Comparison of ENCODE assay signal across 17 cellular contexts in the genomic region with DNA sequence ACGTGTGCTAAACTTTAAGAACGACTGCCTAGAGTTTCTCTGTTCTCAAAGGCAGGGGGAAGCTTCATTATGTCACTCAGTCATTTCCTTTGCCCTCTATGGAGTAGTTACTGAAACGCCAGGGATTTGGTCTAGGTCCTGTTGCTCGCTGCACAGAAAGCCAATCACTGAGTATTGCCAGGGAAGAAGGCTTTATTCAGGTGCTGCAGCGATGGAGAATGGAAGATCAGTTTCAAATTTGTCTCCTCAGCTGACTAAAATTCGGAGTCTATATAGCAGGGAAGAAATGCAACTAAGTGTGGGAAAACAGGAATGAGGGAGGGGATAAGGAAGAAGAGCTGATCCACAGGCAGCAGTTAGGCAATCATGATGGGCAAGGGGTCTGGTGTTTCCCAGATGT.
A peak's percentile ranks its signal among the peaks of the same experiment; 100 is the strongest.
DNase-seq lines count a peak whose midpoint lies in the region; ATAC-seq and TF ChIP-seq lines count a peak whose summit lies in the region.
"Had no signal": no experiment of that assay in that cellular context is flagged by ENCODE, and none has a peak within 500 bp of the region (broad histone marks: within the 10 kb centered on the region; RNA-seq: fewer than 3 reads in every experiment).

No MANE protein-coding gene starts in this region.

- H2BK12ac ChIP-seq in H9 (ENCODE audit: insufficient read length, low read depth, low read length): no peak overlapping the region

- H3K9ac ChIP-seq in BLaER1 (no peak overlapping the region), H9 (ENCODE audit: extremely low read depth, insufficient read length, low read length) (no peak overlapping the region)
- H3K9ac ChIP-seq: KMS-11 had no signal

- H3K9me3 Mint-ChIP-seq in H9 (peaks cover 33 to 42% of the 10 kb centered on the region in 2 experiments), activated B cell treated with CpG ODN at 0.5 μM for 24 hours (peaks cover 3% of the 10 kb centered on the region)
- peaks cover 7% of the 10 kb centered on the region for H3K9me3 Mint-ChIP-seq in stimulated activated memory B cell treated with anti-CD40 and anti-IgM and Interleukin-4, amounts not matched to agents 10 μg/mL and 1 μg/mL and 100 μg/mL, for 72 hours

- H2AFZ ChIP-seq in H9 (ENCODE audit: low read length): no peak overlapping the region

- no CpG with 5 or more reads among the region's 6 CpGs for WGBS in H9 (ENCODE audit: extremely low coverage, insufficient read length, low lambda C conversion rate)

- H4K91ac ChIP-seq in H9 (ENCODE audit: insufficient read length, low read depth, low read length): no peak overlapping the region

- H3K4me3 Mint-ChIP-seq in H9 (no peak overlapping the region), activated B cell treated with CpG ODN at 0.5 μM for 24 hours (no peak overlapping the region)
- no peak overlapping the region for H3K4me3 Mint-ChIP-seq in stimulated activated memory B cell treated with anti-CD40 and anti-IgM and Interleukin-4, amounts not matched to agents 10 μg/mL and 1 μg/mL and 100 μg/mL, for 72 hours
- H3K4me3 Mint-ChIP-seq: CD14-positive monocyte; CD8-positive, alpha-beta T cell; HFFc6 had no signal

- intact Hi-C loops in activated B cell treated with CpG ODN at 0.5 μM for 24 hours (cut with micrococcal nuclease): no loop called here

- no peak overlapping the region for H3K4ac ChIP-seq in H9 (ENCODE audit: low read depth, low read length)

- H3K79me2 ChIP-seq in H9 (ENCODE audit: insufficient read depth, low read length): no peaks in the 10 kb centered on the region

- H3K18ac ChIP-seq in H9 (ENCODE audit: insufficient read length, low read depth, low read length): no peak overlapping the region

- H3K27ac ChIP-seq in BLaER1 (peak overlapping the region; percentile 99), H9 (ENCODE audit: insufficient read length, low read depth, low read length) (no peak overlapping the region)
- H3K27ac ChIP-seq: KMS-11 had no signal

- H3K4me1 Mint-ChIP-seq in H9 (peaks cover 18 to 24% of the 10 kb centered on the region in 2 experiments), activated B cell treated with CpG ODN at 0.5 μM for 24 hours (peaks cover 83% of the 10 kb centered on the region)
- H3K4me1 Mint-ChIP-seq in stimulated activated memory B cell treated with anti-CD40 and anti-IgM and Interleukin-4, amounts not matched to agents 10 μg/mL and 1 μg/mL and 100 μg/mL, for 72 hours: peaks cover 69% of the 10 kb centered on the region
- H3K4me1 Mint-ChIP-seq: CD14-positive monocyte had no signal

- no peak for TF ChIP-seq POLR2A in erythroblast (IDR thresholded peaks at IDR 0.05; ENCODE audit: low read length)

- H3K4me3 ChIP-seq in BLaER1: peak overlapping the region; percentile 38
- H3K4me3 ChIP-seq: GM12878, HAP-1 had no signal

- H4K8ac ChIP-seq in H9 (replicated peaks; ENCODE audit: insufficient read length, low read depth, low read length): no peak overlapping the region

- TF ChIP-seq CTCF in H9 (conservative IDR thresholded peaks at IDR 0.05): no peak
- no peak for TF ChIP-seq CTCF in activated B cell treated with CpG ODN at 0.5 μM for 24 hours (IDR thresholded peaks at IDR 0.05)

- no peaks in the 10 kb centered on the region; the same call in 1 of the 2 replicates for H3K27me3 Mint-ChIP-seq in H9 (ENCODE audit: low read depth)
- H3K27me3 Mint-ChIP-seq in activated B cell treated with CpG ODN at 0.5 μM for 24 hours: no peaks in the 10 kb centered on the region
- H3K27me3 Mint-ChIP-seq in stimulated activated memory B cell treated with anti-CD40 and anti-IgM and Interleukin-4, amounts not matched to agents 10 μg/mL and 1 μg/mL and 100 μg/mL, for 72 hours: no peaks in the 10 kb centered on the region

- peak overlapping the region; percentile 95; the same call in 1 of the 2 replicates for H3K4me2 ChIP-seq in BLaER1
- no peak overlapping the region for H3K4me2 ChIP-seq in H9 (ENCODE audit: insufficient read depth, insufficient read length, low read length)
- H3K4me2 ChIP-seq: KMS-11 had no signal

- H3T11ph ChIP-seq in H9 (ENCODE audit: low read length): no peak overlapping the region

- peak overlapping the region; percentile 75 for H2AK5ac ChIP-seq in H9 (ENCODE audit: insufficient read length, low read length)

- H2BK5ac ChIP-seq in H9 (ENCODE audit: insufficient read length, low read length): no peak overlapping the region

- H4K20me1 ChIP-seq in BLaER1 (no peaks in the 10 kb centered on the region), H9 (ENCODE audit: control insufficient read depth, insufficient read depth, insufficient read length) (no peaks in the 10 kb centered on the region)

- H3K56ac ChIP-seq in H9 (ENCODE audit: insufficient read length, low read depth, low read length): no peak overlapping the region

- H2BK20ac ChIP-seq in H9 (ENCODE audit: low read depth, low read length, poor library complexity, severe bottlenecking): no peak overlapping the region

- no peak for DNase-seq in H9
- DNase-seq in activated B cell treated with CpG ODN at 0.5 μM for 24 hours: no peak
- DNase-seq in erythroblast (lab: John Stamatoyannopoulos, UW): no peak
- DNase-seq in DMS 273 (lab: John Stamatoyannopoulos, UW; ENCODE audit: unreplicated experiment): no peak
- DNase-seq: ACHN; CD8-positive, alpha-beta T cell; COR-L47; GOT3; HFFc6; IMR-90 had no signal

- H3K9me3 ChIP-seq in BLaER1: peaks cover 40% of the 10 kb centered on the region
- peaks cover 16% of the 10 kb centered on the region for H3K9me3 ChIP-seq in H9 (ENCODE audit: control insufficient read depth, low read depth, low read length)

- no peak overlapping the region for H2BK15ac ChIP-seq in H9 (ENCODE audit: low read depth, low read length)

- POLR2A ChIA-PET in activated B cell treated with CpG ODN at 0.5 μM for 24 hours (lab: Charles Lee): no interaction called here

- H3K36me3 Mint-ChIP-seq in H9 (ENCODE audit: insufficient read depth in 1 of 3, low read depth in 3 of 3): peaks cover 14 to 43% (median 21%) of the 10 kb centered on the region in 3 experiments
- H3K36me3 Mint-ChIP-seq in activated B cell treated with CpG ODN at 0.5 μM for 24 hours (ENCODE audit: low read depth): peaks cover 3% of the 10 kb centered on the region
- H3K36me3 Mint-ChIP-seq in stimulated activated memory B cell treated with anti-CD40 and anti-IgM and Interleukin-4, amounts not matched to agents 10 μg/mL and 1 μg/mL and 100 μg/mL, for 72 hours: peaks cover 11% of the 10 kb centered on the region
- H3K36me3 Mint-ChIP-seq: CD14-positive monocyte; CD8-positive, alpha-beta T cell had no signal

- ATAC-seq in activated B cell treated with CpG ODN at 0.5 μM for 24 hours (ENCODE audit: low read depth): no peak
- no peak for ATAC-seq in stimulated activated memory B cell treated with anti-CD40 and anti-IgM and Interleukin-4, amounts not matched to agents 10 μg/mL and 1 μg/mL and 100 μg/mL, for 72 hours
- ATAC-seq in HG03095 (IDR thresholded peaks at IDR 0.05; ENCODE audit: unreplicated experiment): no peak
- ATAC-seq: CD8-positive, alpha-beta T cell; GM12878 had no signal

- peaks cover 59% of the 10 kb centered on the region for H3K4me1 ChIP-seq in BLaER1
- peaks cover 3% of the 10 kb centered on the region; the same call in 1 of the 2 replicates for H3K4me1 ChIP-seq in H9 (ENCODE audit: insufficient read depth, low read length)

- no peaks in the 10 kb centered on the region for H3K27me3 ChIP-seq in BLaER1
- H3K27me3 ChIP-seq in H9 (ENCODE audit: insufficient read depth, low read length): no peaks in the 10 kb centered on the region

- no peaks in the 10 kb centered on the region for H3K23me2 ChIP-seq in H9 (ENCODE audit: insufficient read length, low read depth, low read length, poor library complexity, severe bottlenecking)

- no peak overlapping the region for H2BK120ac ChIP-seq in H9 (ENCODE audit: low read depth, low read length, poor library complexity, severe bottlenecking)

- no peaks in the 10 kb centered on the region for H3K79me1 ChIP-seq in H9 (ENCODE audit: insufficient read depth, low read depth, low read length, poor library complexity, severe bottlenecking)

- CTCF ChIA-PET in activated B cell treated with CpG ODN at 0.5 μM for 24 hours (lab: Charles Lee): no interaction called here

- H3K27ac Mint-ChIP-seq in H9 (no peak overlapping the region), activated B cell treated with CpG ODN at 0.5 μM for 24 hours (peak overlapping the region; percentile 98)
- H3K27ac Mint-ChIP-seq in stimulated activated memory B cell treated with anti-CD40 and anti-IgM and Interleukin-4, amounts not matched to agents 10 μg/mL and 1 μg/mL and 100 μg/mL, for 72 hours: peak overlapping the region; percentile 100
- H3K27ac Mint-ChIP-seq: CD14-positive monocyte; CD8-positive, alpha-beta T cell; HFFc6 had no signal

- no peak overlapping the region for H4K5ac ChIP-seq in H9 (ENCODE audit: insufficient read length, low read depth, low read length)

- peaks cover 16% of the 10 kb centered on the region; the same call in 1 of the 2 replicates for H3K36me3 ChIP-seq in BLaER1
- H3K36me3 ChIP-seq: HAP-1 had no signal

- H3K23ac ChIP-seq in H9 (ENCODE audit: insufficient read length, low read depth, low read length): no peak overlapping the region

- H3K14ac ChIP-seq in H9 (ENCODE audit: insufficient read depth, low read length): no peak overlapping the region

Comparison
In these comparisons a context has a peak if more than half of its experiments do, and no peak if none do; other contexts are left out.
1. H3K27ac Mint-ChIP-seq: peak in activated B cell treated with CpG ODN at 0.5 μM for 24 hours (single experiment) and stimulated activated memory B cell treated with anti-CD40 and anti-IgM and Interleukin-4, amounts not matched to agents 10 μg/mL and 1 μg/mL and 100 μg/mL, for 72 hours (single experiment); none in H9 (0 of 3).